In the genomic region with DNA sequence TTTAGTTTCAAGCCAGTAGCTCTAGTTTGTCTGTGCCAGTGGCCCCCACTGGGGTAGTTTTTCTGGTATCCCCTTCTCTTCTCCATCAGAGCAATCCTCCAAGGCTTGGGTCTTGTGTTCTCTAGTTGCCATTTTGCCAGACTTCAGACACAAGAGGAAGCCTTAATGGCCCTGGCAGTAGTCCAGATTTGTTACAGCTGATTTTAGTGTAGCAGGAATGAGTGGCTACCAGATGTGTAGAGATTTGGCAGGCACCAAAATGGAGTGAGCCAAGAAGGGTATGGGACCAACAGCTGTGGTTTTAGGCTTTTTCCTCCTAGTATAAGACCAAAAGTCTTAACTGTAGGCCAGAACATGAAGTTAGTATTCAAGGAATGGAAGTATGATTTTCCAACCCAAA, we compare ENCODE assay signal across 15 cellular contexts. TPM values are rescaled to one million over a fixed set of nuclear protein-coding genes. Genes with fewer than 3 reads are reported as not detected.
DNase-seq lines count a peak whose midpoint lies in the region; ATAC-seq and TF ChIP-seq lines count a peak whose summit lies in the region.
"Had no signal": no experiment of that assay in that cellular context is flagged by ENCODE, and none has a peak within 500 bp of the region (broad histone marks: within the 10 kb centered on the region; RNA-seq: fewer than 3 reads in every experiment).

No MANE protein-coding gene starts in this region.

- H3K4me3 ChIP-seq in A673 (ENCODE audit: low read depth, low read length, poor library complexity, severe bottlenecking): no peak overlapping the region
- no peak overlapping the region for H3K4me3 ChIP-seq in CD8-positive, alpha-beta T cell (ENCODE audit: low read depth, low read length)
- H3K4me3 ChIP-seq in Karpas-422 (ENCODE audit: low read length): no peak overlapping the region
- H3K4me3 ChIP-seq in esophagus squamous epithelium: no peak overlapping the region

- no peaks in the 10 kb centered on the region for H3K9me3 Mint-ChIP-seq in CD8-positive, alpha-beta T cell
- no peaks in the 10 kb centered on the region for H3K9me3 Mint-ChIP-seq in activated CD4-positive, alpha-beta T cell treated with anti-CD3 and anti-CD28 coated beads for 36 hours (ENCODE audit: low read depth)
- H3K9me3 Mint-ChIP-seq: activated T-helper 17 cell treated with anti-CD3 and anti-CD28 coated beads, Interleukin-2, amount 50 U/mL, for 72 hours had no signal

- no TSS peak for BruUV-seq in A673 (replicated peaks; lab: Mats Ljungman, UMichigan)

- no peak for ATAC-seq in CD8-positive, alpha-beta T cell
- ATAC-seq in activated CD4-positive, alpha-beta T cell treated with anti-CD3 and anti-CD28 coated beads for 36 hours: no peak
- ATAC-seq: activated CD8-positive, alpha-beta T cell treated with anti-CD3 and anti-CD28 coated beads, Interleukin-2, amount 10 ng/mL, durations not matched to agents 7 days and 5 days; activated T-helper 17 cell treated with anti-CD3 and anti-CD28 coated beads, Interleukin-2, amount 50 U/mL, for 72 hours; Panc1 had no signal

- no peak for TF ChIP-seq CTCF in A673 (conservative IDR thresholded peaks at IDR 0.05; ENCODE audit: low read depth, low read length)
- TF ChIP-seq CTCF in CD8-positive, alpha-beta T cell (IDR thresholded peaks at IDR 0.05): no peak
- TF ChIP-seq CTCF in GM20000 (IDR thresholded peaks at IDR 0.05; ENCODE audit: extremely low read depth, missing control alignments): no peak
- no peak for TF ChIP-seq CTCF in esophagus squamous epithelium (IDR thresholded peaks at IDR 0.05)

- H3K9me2 ChIP-seq in Karpas-422 (replicated peaks; ENCODE audit: insufficient read depth, low read length): no peaks in the 10 kb centered on the region

- H3K27ac Mint-ChIP-seq in CD8-positive, alpha-beta T cell: peak overlapping the region; percentile 66
- no peak overlapping the region for H3K27ac Mint-ChIP-seq in activated CD4-positive, alpha-beta T cell treated with anti-CD3 and anti-CD28 coated beads for 36 hours
- H3K27ac Mint-ChIP-seq: activated CD8-positive, alpha-beta T cell treated with anti-CD3 and anti-CD28 coated beads, Interleukin-2, amount 10 ng/mL, durations not matched to agents 7 days and 5 days; activated T-helper 17 cell treated with anti-CD3 and anti-CD28 coated beads, Interleukin-2, amount 50 U/mL, for 72 hours had no signal

- CTCF ChIA-PET in A673 (lab: Charles Lee): no interaction called here
- CTCF ChIA-PET in CD8-positive, alpha-beta T cell (lab: Charles Lee): no interaction called here
- CTCF ChIA-PET in activated CD4-positive, alpha-beta T cell treated with anti-CD3 and anti-CD28 coated beads for 36 hours (lab: Charles Lee): interaction anchor here (4.0 kb wide), 1 partner anchor 13 kb away, joined by 13 read pairs; no protein-coding TSS in a partner anchor

- peaks cover 8% of the 10 kb centered on the region for H3K4me1 Mint-ChIP-seq in CD8-positive, alpha-beta T cell (ENCODE audit: low read depth)
- peaks cover 25% of the 10 kb centered on the region for H3K4me1 Mint-ChIP-seq in activated CD4-positive, alpha-beta T cell treated with anti-CD3 and anti-CD28 coated beads for 36 hours

- POLR2A ChIA-PET in A673 (lab: Charles Lee; ENCODE audit: low non-redundant PET): interaction anchor here (0.5 kb wide), 1 partner anchor 72 kb away, joined by 16 read pairs; the partner anchor contains the start of gene BCL9
- POLR2A ChIA-PET in CD8-positive, alpha-beta T cell (lab: Charles Lee): no interaction called here
- POLR2A ChIA-PET in activated CD4-positive, alpha-beta T cell treated with anti-CD3 and anti-CD28 coated beads for 36 hours (lab: Charles Lee): no interaction called here

- TF ChIP-seq POLR2A in esophagus squamous epithelium (IDR thresholded peaks at IDR 0.05): no peak

- no peaks in the 10 kb centered on the region for H3K27me3 Mint-ChIP-seq in CD8-positive, alpha-beta T cell (ENCODE audit: low read depth)
- no peaks in the 10 kb centered on the region for H3K27me3 Mint-ChIP-seq in activated CD4-positive, alpha-beta T cell treated with anti-CD3 and anti-CD28 coated beads for 36 hours
- H3K27me3 Mint-ChIP-seq: activated T-helper 17 cell treated with anti-CD3 and anti-CD28 coated beads, Interleukin-2, amount 50 U/mL, for 72 hours had no signal

- H3K9me3 ChIP-seq in A673 (ENCODE audit: low read depth, low read length, poor library complexity, severe bottlenecking) (no peaks in the 10 kb centered on the region), Karpas-422 (ENCODE audit: low read length) (no peaks in the 10 kb centered on the region), esophagus squamous epithelium (no peaks in the 10 kb centered on the region)
- H3K9me3 ChIP-seq in CD8-positive, alpha-beta T cell (ENCODE audit: low read length): no peaks in the 10 kb centered on the region

- H3K4me1 ChIP-seq in A673 (ENCODE audit: insufficient read depth, low read length, poor library complexity, severe bottlenecking) (peaks cover 6% of the 10 kb centered on the region), Karpas-422 (ENCODE audit: low read length) (peaks cover 4% of the 10 kb centered on the region; the same call in 1 of the 2 replicates), esophagus squamous epithelium (peaks cover 0 to 5% (median 0%) of the 10 kb centered on the region in 3 donors)
- H3K4me1 ChIP-seq in CD8-positive, alpha-beta T cell (ENCODE audit: insufficient read depth, low read length): no peaks in the 10 kb centered on the region

- intact Hi-C loops in A673 (cut with micrococcal nuclease; ENCODE audit: unreplicated experiment): no loop called here
- intact Hi-C loops in CD8-positive, alpha-beta T cell (cut with DNase I, micrococcal nuclease): no loop called here
- intact Hi-C loops in esophagus squamous epithelium (cut with DNase I): no loop called here
- intact Hi-C loops in activated CD4-positive, alpha-beta T cell treated with anti-CD3 and anti-CD28 coated beads for 36 hours (cut with DNase I, micrococcal nuclease): no loop called here

- H3K36me3 Mint-ChIP-seq in CD8-positive, alpha-beta T cell: peaks cover 78% of the 10 kb centered on the region
- H3K36me3 Mint-ChIP-seq in activated CD4-positive, alpha-beta T cell treated with anti-CD3 and anti-CD28 coated beads for 36 hours (ENCODE audit: low read depth): peaks cover 51% of the 10 kb centered on the region

- DNase-seq in A673 (ENCODE audit: low spot score) (peak; percentile 62), NCI-H2029 treated with DMSO at 0.1 percent for 48 hours (lab: John Stamatoyannopoulos, UW) (peak; percentile 85), fibroblast of gingiva (ENCODE audit: low read depth) (peak; percentile 77), GM20000 (ENCODE audit: low spot score) (no peak), Karpas-422 (no peak), esophagus squamous epithelium (lab: John Stamatoyannopoulos, UW) (no peak)
- no peak for DNase-seq in CD8-positive, alpha-beta T cell
- DNase-seq in activated CD4-positive, alpha-beta T cell treated with anti-CD3 and anti-CD28 coated beads for 36 hours: no peak
- DNase-seq: activated CD8-positive, alpha-beta T cell treated with anti-CD3 and anti-CD28 coated beads, Interleukin-2, amount 10 ng/mL, durations not matched to agents 7 days and 5 days; amniotic stem cell; C1 segment of cervical spinal cord; NCI-H524 had no signal

- no peak overlapping the region for H3K9ac ChIP-seq in Karpas-422 (ENCODE audit: low read length)

- no peaks in the 10 kb centered on the region for H4K20me1 ChIP-seq in Karpas-422 (ENCODE audit: insufficient read depth, low read depth, low read length)

- no peak overlapping the region for H3K4me3 Mint-ChIP-seq in CD8-positive, alpha-beta T cell
- no peak overlapping the region for H3K4me3 Mint-ChIP-seq in activated CD4-positive, alpha-beta T cell treated with anti-CD3 and anti-CD28 coated beads for 36 hours
- H3K4me3 Mint-ChIP-seq: activated CD8-positive, alpha-beta T cell treated with anti-CD3 and anti-CD28 coated beads, Interleukin-2, amount 10 ng/mL, durations not matched to agents 7 days and 5 days; activated T-helper 17 cell treated with anti-CD3 and anti-CD28 coated beads, Interleukin-2, amount 50 U/mL, for 72 hours had no signal

- no peak overlapping the region for H3K4me2 ChIP-seq in Karpas-422 (ENCODE audit: low read depth, low read length, poor library complexity, severe bottlenecking)

- H3K27me3 ChIP-seq in A673 (replicated peaks; ENCODE audit: insufficient read depth, low read depth, low read length, poor library complexity): no peaks in the 10 kb centered on the region
- no peaks in the 10 kb centered on the region for H3K27me3 ChIP-seq in CD8-positive, alpha-beta T cell (ENCODE audit: insufficient read depth, low read length)
- no peaks in the 10 kb centered on the region for H3K27me3 ChIP-seq in Karpas-422 (ENCODE audit: low read length)
- no peaks in the 10 kb centered on the region for H3K27me3 ChIP-seq in esophagus squamous epithelium

- no peak overlapping the region for H3K27ac ChIP-seq in A673 (ENCODE audit: low read depth, low read length, poor library complexity, severe bottlenecking)
- H3K27ac ChIP-seq in CD8-positive, alpha-beta T cell (ENCODE audit: low read depth, low read length): no peak overlapping the region
- H3K27ac ChIP-seq in Karpas-422 (ENCODE audit: low read length): no peak overlapping the region
- no peak overlapping the region for H3K27ac ChIP-seq in esophagus squamous epithelium
- H3K27ac ChIP-seq: HL-60 had no signal

- H3K36me3 ChIP-seq in A673 (ENCODE audit: insufficient read depth, low read length, poor library complexity, severe bottlenecking) (peaks cover 63% of the 10 kb centered on the region), Karpas-422 (ENCODE audit: insufficient read depth, low read length) (peaks cover 18% of the 10 kb centered on the region; the same call in 1 of the 2 replicates), esophagus squamous epithelium (peaks cover 4 to 86% (median 11%) of the 10 kb centered on the region in 3 donors)
- H3K36me3 ChIP-seq in CD8-positive, alpha-beta T cell (ENCODE audit: insufficient read depth, low read length): no peaks in the 10 kb centered on the region

- no peaks in the 10 kb centered on the region for H3K79me2 ChIP-seq in Karpas-422 (ENCODE audit: low read length)

- no peak overlapping the region for H2AFZ ChIP-seq in Karpas-422 (ENCODE audit: low read length)

RNA-seq across cellular contexts. Expression of gene ACP6, which starts 56.8 kb away (rescaled TPM):
- total RNA-seq in A673 (2021) (14.4 and 15.3 TPM in 2 replicates), esophagus squamous epithelium (10 to 100 TPM in 2 of 4 donors, 1 to 10 TPM in 2; 3.5 to 12.4 (median 8.4) TPM)
- 1 to 10 TPM; 4.4 to 4.9 TPM for total RNA-seq in CD8-positive, alpha-beta T cell
- 3.0 and 6.7 TPM in 2 replicates for total RNA-seq in Karpas-422 (2014; rRNA removed; shearing (Covaris generic); ENCODE audit: low replicate concordance)
- total RNA-seq in activated CD4-positive, alpha-beta T cell treated with anti-CD3 and anti-CD28 coated beads for 36 hours: 10 to 100 TPM; 11.1 to 11.7 TPM

Comparison
In these comparisons a context has a peak if more than half of its experiments do, and no peak if none do; other contexts are left out.
1. DNase-seq: peak in A673 (single experiment), NCI-H2029 treated with DMSO at 0.1 percent for 48 hours (single experiment) and fibroblast of gingiva (single experiment); none in CD8-positive, alpha-beta T cell (0 of 7), GM20000 (single experiment), Karpas-422 (single experiment), esophagus squamous epithelium (single experiment) and activated CD4-positive, alpha-beta T cell treated with anti-CD3 and anti-CD28 coated beads for 36 hours (single experiment).